Comparison of ENCODE assay signal across 6 cellular contexts in genomic region chr1:62180054-62180453, GRCh38. TPM values are rescaled to one million over a fixed set of nuclear protein-coding genes. Genes with fewer than 3 reads are reported as not detected.
"Had no signal": no experiment of that assay in that cellular context is flagged by ENCODE, and none has a peak within 500 bp of the region (broad histone marks: within the 10 kb centered on the region; RNA-seq: fewer than 3 reads in every experiment).

No MANE protein-coding gene starts in this region.

RNA-seq across cellular contexts. Expression of gene L1TD1, which starts 14.6 kb away (rescaled TPM):
- total RNA-seq: activated CD4-positive, alpha-beta memory T cell treated with anti-CD3 and anti-CD28 coated beads for 36 hours; activated CD4-positive, alpha-beta T cell treated with anti-CD3 and anti-CD28 coated beads, Interleukin-2, amount 10 ng/mL, durations not matched to agents 7 days and 5 days; LHCN-M2; M059J; Right ventricle myocardium superior; SJCRH30 had no signal
